1 cellular context compared by ENCODE assay signal in the genomic region with DNA sequence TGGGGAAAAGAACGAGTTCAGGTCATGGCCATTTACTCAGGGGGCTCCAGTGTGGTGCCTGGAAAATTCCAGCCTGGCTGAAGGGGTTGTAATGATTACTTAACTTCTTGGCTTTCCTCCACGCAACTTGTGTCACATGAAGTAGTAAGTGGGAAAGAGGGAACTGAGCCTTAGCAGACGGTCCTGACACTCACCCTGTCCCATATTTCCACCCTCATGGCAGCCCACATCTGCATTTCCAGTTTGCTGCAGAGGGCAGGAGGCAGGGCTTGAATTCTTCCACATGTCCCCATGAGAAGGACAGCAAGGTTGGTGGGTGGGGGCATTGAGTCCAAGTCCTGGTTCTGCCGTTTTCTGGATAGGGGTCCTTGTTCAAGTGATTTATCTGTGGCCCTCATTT.
TF ChIP-seq lines count a peak whose summit lies in the region.

No MANE protein-coding gene starts in this region.

TF ChIP-seq in IMR-90, 13 proteins besides CTCF, POLR2A, EP300 and RAD21:
- TF ChIP-seq RFX5 (IDR thresholded peaks at IDR 0.05; ENCODE audit: low read depth, low read length) (no peak), MXI1 (IDR thresholded peaks at IDR 0.05; ENCODE audit: borderline replicate concordance, low read depth, low read length) (no peak), CEBPB (IDR thresholded peaks at IDR 0.05; ENCODE audit: low read depth, low read length) (no peak), CHD1 (IDR thresholded peaks at IDR 0.05; ENCODE audit: low read depth, low read length) (no peak), FOS (IDR thresholded peaks at IDR 0.05; ENCODE audit: low read depth, low read length) (no peak), BHLHE40 (IDR thresholded peaks at IDR 0.05; ENCODE audit: low read depth, low read length) (no peak), MAFK (IDR thresholded peaks at IDR 0.05; ENCODE audit: low read depth, low read length) (no peak), MAZ (IDR thresholded peaks at IDR 0.05; ENCODE audit: borderline replicate concordance, low read depth, low read length) (no peak)
- TF ChIP-seq, protein P1, sequence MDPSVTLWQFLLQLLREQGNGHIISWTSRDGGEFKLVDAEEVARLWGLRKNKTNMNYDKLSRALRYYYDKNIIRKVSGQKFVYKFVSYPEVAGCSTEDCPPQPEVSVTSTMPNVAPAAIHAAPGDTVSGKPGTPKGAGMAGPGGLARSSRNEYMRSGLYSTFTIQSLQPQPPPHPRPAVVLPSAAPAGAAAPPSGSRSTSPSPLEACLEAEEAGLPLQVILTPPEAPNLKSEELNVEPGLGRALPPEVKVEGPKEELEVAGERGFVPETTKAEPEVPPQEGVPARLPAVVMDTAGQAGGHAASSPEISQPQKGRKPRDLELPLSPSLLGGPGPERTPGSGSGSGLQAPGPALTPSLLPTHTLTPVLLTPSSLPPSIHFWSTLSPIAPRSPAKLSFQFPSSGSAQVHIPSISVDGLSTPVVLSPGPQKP (IDR thresholded peaks at IDR 0.05; ENCODE audit: borderline replicate concordance, low read depth, low read length) = no peak
- TF ChIP-seq, protein P2, sequence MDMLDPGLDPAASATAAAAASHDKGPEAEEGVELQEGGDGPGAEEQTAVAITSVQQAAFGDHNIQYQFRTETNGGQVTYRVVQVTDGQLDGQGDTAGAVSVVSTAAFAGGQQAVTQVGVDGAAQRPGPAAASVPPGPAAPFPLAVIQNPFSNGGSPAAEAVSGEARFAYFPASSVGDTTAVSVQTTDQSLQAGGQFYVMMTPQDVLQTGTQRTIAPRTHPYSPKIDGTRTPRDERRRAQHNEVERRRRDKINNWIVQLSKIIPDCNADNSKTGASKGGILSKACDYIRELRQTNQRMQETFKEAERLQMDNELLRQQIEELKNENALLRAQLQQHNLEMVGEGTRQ (IDR thresholded peaks at IDR 0.05; ENCODE audit: low read depth, low read length) = no peak
